22 cellular contexts compared by ENCODE assay signal in genomic region chr20:7207186-7207585, GRCh38.
DNase-seq lines count a peak whose midpoint lies in the region; ATAC-seq, FAIRE-seq and TF ChIP-seq lines count a peak whose summit lies in the region.
"Had no signal": no experiment of that assay in that cellular context is flagged by ENCODE, and none has a peak within 500 bp of the region (broad histone marks: within the 10 kb centered on the region; RNA-seq: fewer than 3 reads in every experiment).

No MANE protein-coding gene starts in this region.

- no peak for TF ChIP-seq EP300 in upper lobe of left lung (IDR thresholded peaks at IDR 0.05)
- TF ChIP-seq EP300 in stomach (IDR thresholded peaks at IDR 0.05) = no peak

- CTCF ChIA-PET in endothelial cell of umbilical vein (lab: Charles Lee) = interaction anchor here (1.0 to 1.7 kb wide), 3 partner anchors 11 to 79 kb away, joined by 3 to 7 read pairs (median 3); no protein-coding TSS in a partner anchor

- H2AFZ ChIP-seq in endothelial cell of umbilical vein (ENCODE audit: low read depth, low read length) = no peak overlapping the region
- H2AFZ ChIP-seq: GM23338 had no signal

- H3K27me3 ChIP-seq in endothelial cell of umbilical vein (ENCODE audit: control insufficient read depth in 2 of 2, insufficient read depth in 2 of 2, low read length in 2 of 2) (no peaks in the 10 kb centered on the region), upper lobe of left lung (no peaks in the 10 kb centered on the region), stomach (no peaks in the 10 kb centered on the region)
- H3K27me3 ChIP-seq: BE2C had no signal

- dilution Hi-C loops in endothelial cell of umbilical vein (cut with MboI; ENCODE audit: extremely low pct_ligation_motif_present, low sequenced_read_pairs) = no loop called here

- no peaks in the 10 kb centered on the region for H3K4me1 ChIP-seq in endothelial cell of umbilical vein (ENCODE audit: control insufficient read depth, extremely low read depth, insufficient read depth, low read length)
- no peaks in the 10 kb centered on the region for H3K4me1 ChIP-seq in upper lobe of left lung
- no peaks in the 10 kb centered on the region for H3K4me1 ChIP-seq in stomach
- H3K4me1 ChIP-seq: BE2C had no signal

- H3K9me3 ChIP-seq in endothelial cell of umbilical vein (replicated peaks; ENCODE audit: control insufficient read depth, insufficient read depth, low read length) (no peaks in the 10 kb centered on the region), upper lobe of left lung (no peaks in the 10 kb centered on the region), stomach (no peaks in the 10 kb centered on the region)
- H3K9me3 ChIP-seq: BE2C had no signal

- H3K9me1 ChIP-seq in endothelial cell of umbilical vein (replicated peaks; ENCODE audit: control insufficient read depth, extremely low read depth, insufficient read depth, low read length) = no peaks in the 10 kb centered on the region

- POLR2A ChIA-PET in endothelial cell of umbilical vein (lab: Charles Lee) = no interaction called here

- TF ChIP-seq CTCF in astrocyte of the cerebellum (IDR thresholded peaks at IDR 0.05; ENCODE audit: low read depth, low read length, missing control alignments) (no peak), endothelial cell of umbilical vein (IDR thresholded peaks at IDR 0.05; ENCODE audit: extremely low read depth in 1 of 2, insufficient read depth in 1 of 2, low read depth in 1 of 2, low read length in 2 of 2) (no peak), upper lobe of left lung (IDR thresholded peaks at IDR 0.05) (no peak), stomach (IDR thresholded peaks at IDR 0.05) (no peak)

- no peak overlapping the region for H3K4me3 ChIP-seq in astrocyte of the cerebellum (ENCODE audit: low read depth, low read length)
- H3K4me3 ChIP-seq in endothelial cell of umbilical vein (replicated peaks in 1 of 3; ENCODE audit: insufficient read depth in 1 of 3, low read depth in 1 of 3, low read length in 3 of 3) = no peak overlapping the region
- no peak overlapping the region for H3K4me3 ChIP-seq in upper lobe of left lung
- no peak overlapping the region for H3K4me3 ChIP-seq in stomach
- H3K4me3 ChIP-seq: GM23338 had no signal

- H3K79me2 ChIP-seq in endothelial cell of umbilical vein (ENCODE audit: control insufficient read depth, insufficient read depth, low read length) = no peaks in the 10 kb centered on the region

- no peak overlapping the region for H3K27ac ChIP-seq in endothelial cell of umbilical vein (ENCODE audit: insufficient read depth, low read depth, low read length)
- no peak overlapping the region for H3K27ac ChIP-seq in upper lobe of left lung
- H3K27ac ChIP-seq in stomach = no peak overlapping the region

- H3K9ac ChIP-seq in endothelial cell of umbilical vein (replicated peaks; ENCODE audit: extremely low read depth, insufficient read depth, low read length) = no peak overlapping the region

- intact Hi-C loops in endothelial cell of umbilical vein (cut with micrococcal nuclease) (no loop called here), stomach (cut with DNase I; ENCODE audit: low total_unique reads) (no loop called here)

- no peak for FAIRE-seq in endothelial cell of umbilical vein (lab: Jason Lieb, UNC)
- FAIRE-seq: A204.1 had no signal

- DNase-seq in M059J (ENCODE audit: low read depth) = peak; percentile 9
- DNase-seq in astrocyte of the cerebellum (ENCODE audit: low read depth) = peak; percentile 59
- peak; percentile 3 for DNase-seq in endothelial cell of umbilical vein (ENCODE audit: low read depth, low spot score)
- peak; percentile 59 for DNase-seq in kidney glomerular epithelial cell (lab: John Stamatoyannopoulos, UW)
- DNase-seq in upper lobe of left lung = no peak
- DNase-seq in NCI-H2227 (lab: John Stamatoyannopoulos, UW; ENCODE audit: unreplicated experiment) = no peak
- no peak for DNase-seq in stomach
- DNase-seq: BE2C; CD4-positive, CD25-positive, alpha-beta regulatory T cell; COR-L47; DMS 273 treated with DMSO at 0.1 percent for 48 hours; GF-D8; KG1; NCI-H1417; NCI-H187; NCI-H2107; NK-92 treated with Interleukin-12 subunit alpha and Interleukin-12 subunit beta, amount 100 ng/mL, for 24 hours; Right ventricle myocardium superior had no signal

- no peak overlapping the region for H3K4me2 ChIP-seq in endothelial cell of umbilical vein (ENCODE audit: insufficient read depth, low read length)
- H3K4me2 ChIP-seq: GM23338 had no signal

- H3K36me3 ChIP-seq in endothelial cell of umbilical vein (ENCODE audit: control insufficient read depth in 2 of 2, extremely low read depth in 1 of 2, insufficient read depth in 2 of 2, low read length in 2 of 2) = no peaks in the 10 kb centered on the region
- no peaks in the 10 kb centered on the region for H3K36me3 ChIP-seq in upper lobe of left lung
- no peaks in the 10 kb centered on the region for H3K36me3 ChIP-seq in stomach
- H3K36me3 ChIP-seq: BE2C had no signal

- in situ Hi-C loops in astrocyte of the cerebellum (cut with HindIII; ENCODE audit: low sequenced_read_pairs) = no loop called here

- no TSS peak for BruUV-seq in endothelial cell of umbilical vein (replicated peaks; lab: Mats Ljungman, UMichigan)

- no peaks in the 10 kb centered on the region for H4K20me1 ChIP-seq in endothelial cell of umbilical vein (replicated peaks; ENCODE audit: control insufficient read depth, extremely low read depth, insufficient read depth, low read length)

- 63% methylated on average over 5 of the region's 5 CpGs for WGBS in upper lobe of left lung, 2 donors
- 59 to 74% (median 73%) methylated on average over 5 of the region's 5 CpGs for WGBS in stomach, 5 donors

- TF ChIP-seq POLR2A in endothelial cell of umbilical vein (IDR thresholded peaks at IDR 0.05; ENCODE audit: low read depth, low read length) (no peak), upper lobe of left lung (IDR thresholded peaks at IDR 0.05) (no peak), stomach (IDR thresholded peaks at IDR 0.05) (no peak)

- no peak for ATAC-seq in HG03457 (IDR thresholded peaks at IDR 0.05; ENCODE audit: unreplicated experiment)
- no peak for ATAC-seq in upper lobe of left lung (ENCODE audit: low FRiP score in 2 of 2)
- ATAC-seq: GM23338, HCT116 had no signal

TF ChIP-seq in endothelial cell of umbilical vein, 7 proteins besides CTCF, POLR2A, EP300 and RAD21:
- TF ChIP-seq EZH2 (IDR thresholded peaks at IDR 0.05; ENCODE audit: borderline replicate concordance, low read depth, low read length, severe bottlenecking) (no peak), GATA2 (IDR thresholded peaks at IDR 0.05; ENCODE audit: insufficient read depth, insufficient read length, low read depth, low read length) (no peak), JUN (IDR thresholded peaks at IDR 0.05; ENCODE audit: borderline replicate concordance, insufficient read depth, insufficient read length, low read depth) (no peak), MYC (IDR thresholded peaks at IDR 0.05; ENCODE audit: low read depth, low read length) (no peak), POLR2AphosphoS5 (IDR thresholded peaks at IDR 0.05; ENCODE audit: insufficient read depth, low read depth, low read length) (no peak), FOS (IDR thresholded peaks at IDR 0.05; ENCODE audit: borderline replicate concordance, insufficient read depth, low read length) (no peak)
- TF ChIP-seq, protein P1, sequence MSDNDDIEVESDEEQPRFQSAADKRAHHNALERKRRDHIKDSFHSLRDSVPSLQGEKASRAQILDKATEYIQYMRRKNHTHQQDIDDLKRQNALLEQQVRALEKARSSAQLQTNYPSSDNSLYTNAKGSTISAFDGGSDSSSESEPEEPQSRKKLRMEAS (IDR thresholded peaks at IDR 0.05; ENCODE audit: insufficient read depth, insufficient read length) = no peak

Comparison
In these comparisons a context has a peak if more than half of its experiments do, and no peak if none do; other contexts are left out.
1. DNase-seq: peak in M059J (single experiment), astrocyte of the cerebellum (single experiment), endothelial cell of umbilical vein (single experiment) and kidney glomerular epithelial cell (single experiment); none in upper lobe of left lung (0 of 2), NCI-H2227 (single experiment) and stomach (single experiment).